In the genomic region with DNA sequence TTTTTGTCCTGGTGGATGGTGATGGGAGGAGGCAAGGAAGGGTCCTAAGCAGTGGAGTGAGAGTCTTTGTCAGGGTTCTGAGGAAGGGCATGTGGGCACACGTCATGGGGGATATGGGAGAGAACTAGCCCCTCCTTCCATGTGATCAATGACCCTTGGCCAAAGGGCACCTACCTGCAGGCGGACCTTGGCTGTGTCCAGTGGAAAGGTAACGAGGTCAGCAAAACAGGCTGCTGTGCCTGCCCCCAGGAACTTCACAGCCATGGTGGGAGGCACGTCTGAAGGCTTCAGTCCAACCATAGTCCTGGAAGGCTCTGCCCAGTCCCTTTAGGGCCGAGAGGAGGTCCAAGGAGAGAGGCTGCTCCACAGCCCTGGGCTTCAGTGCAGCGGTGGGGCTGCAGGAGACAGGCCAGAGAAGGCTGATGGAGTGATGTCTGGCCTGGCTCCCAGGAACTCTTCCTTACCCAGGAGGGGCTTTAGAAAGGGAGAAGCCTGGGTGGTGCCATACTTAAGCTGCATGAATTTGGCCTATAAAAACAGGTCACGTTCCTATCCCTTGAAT, we compare ENCODE assay signal across 19 cellular contexts. TPM values are rescaled to one million over a fixed set of nuclear protein-coding genes. Genes with fewer than 3 reads are reported as not detected.
DNase-seq lines count a peak whose midpoint lies in the region; ATAC-seq and TF ChIP-seq lines count a peak whose summit lies in the region.
"Had no signal": no experiment of that assay in that cellular context is flagged by ENCODE, and none has a peak within 500 bp of the region (broad histone marks: within the 10 kb centered on the region; RNA-seq: fewer than 3 reads in every experiment).

No MANE protein-coding gene starts in this region.

- H3K27me3 ChIP-seq in CD4-positive, CD25-positive, alpha-beta regulatory T cell (ENCODE audit: control insufficient read depth, insufficient read depth, low read length): no peaks in the 10 kb centered on the region
- no peaks in the 10 kb centered on the region for H3K27me3 ChIP-seq in upper lobe of right lung
- H3K27me3 ChIP-seq: colonic mucosa, foreskin keratinocyte had no signal

- POLR2A ChIA-PET in T-cell (lab: Charles Lee): interaction anchor here in 1 of 2 donors (0.6 kb wide), 1 partner anchor 21 kb away, joined by 5 read pairs; no protein-coding TSS in a partner anchor

- H3K27ac ChIP-seq in CD4-positive, CD25-positive, alpha-beta regulatory T cell (ENCODE audit: insufficient read depth, low read length, poor library complexity, severe bottlenecking): peak overlapping the region; percentile 82
- H3K27ac ChIP-seq in coronary artery (no peak overlapping the region), upper lobe of right lung (no peak overlapping the region)
- H3K27ac ChIP-seq: colonic mucosa, foreskin keratinocyte, thoracic aorta had no signal

- intact Hi-C loops in upper lobe of right lung (cut with DNase I): no loop called here

- no peaks in the 10 kb centered on the region for H3K9me3 ChIP-seq in CD4-positive, CD25-positive, alpha-beta regulatory T cell (ENCODE audit: control insufficient read depth in 2 of 2, low read length in 2 of 2)
- H3K9me3 ChIP-seq in upper lobe of right lung: no peaks in the 10 kb centered on the region
- H3K9me3 ChIP-seq: colonic mucosa, thoracic aorta had no signal

- peak overlapping the region in 1 of 4 donors; percentile 32 for H3K4me3 Mint-ChIP-seq in CD4-positive, CD25-positive, alpha-beta regulatory T cell
- peak overlapping the region in 1 of 3 donors; percentile 33 for H3K4me3 Mint-ChIP-seq in T-cell
- no peak overlapping the region for H3K4me3 Mint-ChIP-seq in nephron
- no peak overlapping the region for H3K4me3 Mint-ChIP-seq in endothelial cell (ENCODE audit: unreplicated experiment)
- H3K4me3 Mint-ChIP-seq: mesothelial cell of epicardium had no signal

- peaks cover 79% of the 10 kb centered on the region for H3K4me1 ChIP-seq in CD4-positive, CD25-positive, alpha-beta regulatory T cell (ENCODE audit: control insufficient read depth, insufficient read depth, low read length, poor library complexity, severe bottlenecking)
- H3K4me1 ChIP-seq in upper lobe of right lung: no peaks in the 10 kb centered on the region
- H3K4me1 ChIP-seq: colonic mucosa, foreskin keratinocyte had no signal

- H3K27ac Mint-ChIP-seq in CD4-positive, CD25-positive, alpha-beta regulatory T cell: peak overlapping the region; percentile 18 to 95 (median 94)
- peak overlapping the region; percentile 87 to 95 for H3K27ac Mint-ChIP-seq in T-cell
- H3K27ac Mint-ChIP-seq in nephron: peak overlapping the region in 2 of 3 experiments; percentile 31 to 44
- no peak overlapping the region for H3K27ac Mint-ChIP-seq in endothelial cell (ENCODE audit: unreplicated experiment)
- H3K27ac Mint-ChIP-seq: mesothelial cell of epicardium had no signal

- H3K9me3 Mint-ChIP-seq in CD4-positive, CD25-positive, alpha-beta regulatory T cell: no peaks in the 10 kb centered on the region
- H3K9me3 Mint-ChIP-seq in T-cell (no peaks in the 10 kb centered on the region), nephron (no peaks in the 10 kb centered on the region), endothelial cell (ENCODE audit: unreplicated experiment) (no peaks in the 10 kb centered on the region)
- H3K9me3 Mint-ChIP-seq: mesothelial cell of epicardium had no signal

- peaks cover 14 to 89% (median 67%) of the 10 kb centered on the region in 4 donors for H3K4me1 Mint-ChIP-seq in CD4-positive, CD25-positive, alpha-beta regulatory T cell
- H3K4me1 Mint-ChIP-seq in T-cell (peaks cover 82 to 96% (median 92%) of the 10 kb centered on the region in 3 donors), nephron (peaks cover 9% of the 10 kb centered on the region), endothelial cell (ENCODE audit: unreplicated experiment) (peaks cover 3% of the 10 kb centered on the region)

- peaks cover 6% of the 10 kb centered on the region for H3K36me3 ChIP-seq in CD4-positive, CD25-positive, alpha-beta regulatory T cell (ENCODE audit: control insufficient read depth, insufficient read depth, low read length)
- no peaks in the 10 kb centered on the region for H3K36me3 ChIP-seq in upper lobe of right lung
- H3K36me3 ChIP-seq: colonic mucosa had no signal

- no peaks in the 10 kb centered on the region for H3K27me3 Mint-ChIP-seq in CD4-positive, CD25-positive, alpha-beta regulatory T cell
- H3K27me3 Mint-ChIP-seq in T-cell: no peaks in the 10 kb centered on the region
- H3K27me3 Mint-ChIP-seq in nephron (ENCODE audit: low read depth): no peaks in the 10 kb centered on the region
- peaks cover 1% of the 10 kb centered on the region for H3K27me3 Mint-ChIP-seq in endothelial cell (ENCODE audit: unreplicated experiment)

- CTCF ChIA-PET in T-cell (lab: Charles Lee): no interaction called here

- TF ChIP-seq CTCF in coronary artery (IDR thresholded peaks at IDR 0.05) (no peak), nephron (IDR thresholded peaks at IDR 0.05; ENCODE audit: unreplicated experiment in 3 of 3) (no peak), upper lobe of right lung (IDR thresholded peaks at IDR 0.05) (no peak), endothelial cell (IDR thresholded peaks at IDR 0.05; ENCODE audit: unreplicated experiment) (no peak)

- no peak for DNase-seq in CD4-positive, CD25-positive, alpha-beta regulatory T cell
- DNase-seq in T-cell (no peak), coronary artery (ENCODE audit: low spot score) (peak; percentile 56), upper lobe of right lung (no peak), endothelial cell (ENCODE audit: low spot score) (no peak)
- no peak for DNase-seq in NK-92 treated with Interleukin-12 subunit alpha and Interleukin-12 subunit beta, amount 100 ng/mL, for 24 hours (lab: John Stamatoyannopoulos, UW)
- DNase-seq: activated gamma-delta T cell treated with Interleukin-2 at 50 U/mL for 16 hours, colonic mucosa, foreskin keratinocyte, hypothalamus, KBM-7, MV-4-11, NCI-H2029 had no signal

- H3K4me3 ChIP-seq in CD4-positive, CD25-positive, alpha-beta regulatory T cell (ENCODE audit: low read depth, low read length): no peak overlapping the region
- H3K4me3 ChIP-seq in coronary artery (no peak overlapping the region), upper lobe of right lung (no peak overlapping the region)
- H3K4me3 ChIP-seq: colonic mucosa, thoracic aorta had no signal

- ATAC-seq in CD4-positive, CD25-positive, alpha-beta regulatory T cell (ENCODE audit: low read depth in 2 of 2): no peak
- ATAC-seq in T-cell (replicated peaks in 1 of 4) (no peak), GM21825 (IDR thresholded peaks at IDR 0.05; ENCODE audit: unreplicated experiment) (no peak), upper lobe of right lung (no peak)
- ATAC-seq: foreskin keratinocyte had no signal

- H3K36me3 Mint-ChIP-seq in CD4-positive, CD25-positive, alpha-beta regulatory T cell: peaks cover 19% of the 10 kb centered on the region
- H3K36me3 Mint-ChIP-seq in T-cell: peaks cover 21% of the 10 kb centered on the region
- H3K36me3 Mint-ChIP-seq in nephron (ENCODE audit: low read depth): peaks cover 12% of the 10 kb centered on the region
- H3K36me3 Mint-ChIP-seq in endothelial cell (ENCODE audit: low read depth, unreplicated experiment): peaks cover 13% of the 10 kb centered on the region

RNA-seq across cellular contexts. Expression of gene UCP3, which starts 2.1 kb away (rescaled TPM):
- 5.6 TPM for total RNA-seq in CD4-positive, CD25-positive, alpha-beta regulatory T cell
- polyA plus RNA-seq in CD4-positive, CD25-positive, alpha-beta regulatory T cell: under 1 TPM; 0.16 to 0.34 (median 0.24) TPM
- 1 to 10 TPM; 5.7 to 6.8 (median 6.5) TPM for total RNA-seq in T-cell
- 2.6 TPM for total RNA-seq in upper lobe of right lung
- 1.6 TPM for total RNA-seq in endothelial cell (ENCODE audit: unreplicated experiment)

RNA-seq across cellular contexts. Expression of gene UCP2, which starts 24.2 kb away (rescaled TPM):
- total RNA-seq in CD4-positive, CD25-positive, alpha-beta regulatory T cell: 850 TPM
- 1,000 to 10,000 TPM; 1,262 to 2,276 (median 1,740) TPM for polyA plus RNA-seq in CD4-positive, CD25-positive, alpha-beta regulatory T cell
- total RNA-seq in T-cell (100 to 1,000 TPM; 241 to 754 (median 311) TPM), upper lobe of right lung (56.3 TPM), endothelial cell (ENCODE audit: unreplicated experiment) (12.8 TPM)

RNA-seq across cellular contexts. Expression of gene DNAJB13, which starts 56.0 kb away (rescaled TPM):
- total RNA-seq in CD4-positive, CD25-positive, alpha-beta regulatory T cell: not detected
- polyA plus RNA-seq in CD4-positive, CD25-positive, alpha-beta regulatory T cell: under 1 TPM in 2 of 4 donors, not detected in 2; 0.32 to 0.33 TPM
- under 1 TPM in 3 of 5 donors, not detected in 2; 0.19 to 0.96 (median 0.30) TPM for total RNA-seq in T-cell
- not detected for total RNA-seq in upper lobe of right lung
- total RNA-seq in endothelial cell (ENCODE audit: unreplicated experiment): 0.36 TPM
- total RNA-seq: colonic mucosa, kidney epithelial cell, osteoblast had no signal
- polyA plus RNA-seq: foreskin keratinocyte had no signal
